Comparison of ENCODE assay signal across 1 cellular context in the genomic region with DNA sequence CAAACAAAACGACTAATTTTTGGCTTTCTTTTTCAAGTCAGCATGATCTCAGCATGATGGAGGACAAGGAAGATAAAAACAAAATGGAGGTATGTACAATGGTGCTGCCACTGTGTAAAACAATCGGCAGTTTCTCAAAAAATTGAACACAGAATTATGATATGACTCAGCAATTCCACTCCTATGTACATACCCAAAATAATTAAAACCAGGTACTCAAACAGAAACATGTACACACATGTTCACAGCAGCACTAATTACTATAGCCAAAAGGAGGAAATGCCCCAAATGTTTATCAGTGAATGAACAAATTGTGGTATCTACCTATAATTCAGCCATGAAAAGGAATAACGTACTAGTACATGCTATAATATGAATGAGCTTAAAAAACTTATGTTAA.
TF ChIP-seq lines count a peak whose summit lies in the region.

No MANE protein-coding gene starts in this region.

TF ChIP-seq in K562, 482 proteins besides CTCF, POLR2A, EP300 and RAD21 (continued from another document):
- TF ChIP-seq, protein P1, sequence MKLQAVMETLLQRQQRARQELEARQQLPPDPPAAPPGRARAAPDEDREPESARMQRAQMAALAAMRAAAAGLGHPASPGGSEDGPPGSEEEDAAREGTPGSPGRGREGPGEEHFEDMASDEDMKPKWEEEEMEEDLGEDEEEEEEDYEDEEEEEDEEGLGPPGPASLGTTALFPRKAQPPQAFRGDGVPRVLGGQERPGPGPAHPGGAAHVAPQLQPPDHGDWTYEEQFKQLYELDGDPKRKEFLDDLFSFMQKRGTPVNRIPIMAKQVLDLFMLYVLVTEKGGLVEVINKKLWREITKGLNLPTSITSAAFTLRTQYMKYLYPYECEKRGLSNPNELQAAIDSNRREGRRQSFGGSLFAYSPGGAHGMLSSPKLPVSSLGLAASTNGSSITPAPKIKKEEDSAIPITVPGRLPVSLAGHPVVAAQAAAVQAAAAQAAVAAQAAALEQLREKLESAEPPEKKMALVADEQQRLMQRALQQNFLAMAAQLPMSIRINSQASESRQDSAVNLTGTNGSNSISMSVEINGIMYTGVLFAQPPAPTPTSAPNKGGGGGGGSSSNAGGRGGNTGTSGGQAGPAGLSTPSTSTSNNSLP (IDR thresholded peaks at IDR 0.05; ENCODE audit: borderline replicate concordance, low read depth, low read length): no peak
- TF ChIP-seq ZNF239 (CRISPR knock-in tag; IDR thresholded peaks at IDR 0.05): no peak
- no peak for TF ChIP-seq ZNF224 (CRISPR knock-in tag; IDR thresholded peaks at IDR 0.05)
- no peak for TF ChIP-seq ZFP36 (IDR thresholded peaks at IDR 0.05; ENCODE audit: low read depth, low read length, partially characterized antibody)
- no peak for TF ChIP-seq SREBF1 (IDR thresholded peaks at IDR 0.05; ENCODE audit: borderline replicate concordance, low read depth, low read length)
- no peak for TF ChIP-seq ZNF174 (CRISPR knock-in tag; IDR thresholded peaks at IDR 0.05)
- TF ChIP-seq ZFP1 (CRISPR knock-in tag; IDR thresholded peaks at IDR 0.05): no peak
- TF ChIP-seq ZBTB33 (CRISPR knock-in tag; IDR thresholded peaks at IDR 0.05): no peak
- TF ChIP-seq ZNF316 (IDR thresholded peaks at IDR 0.05): peak; percentile 89
- TF ChIP-seq CBX5 (IDR thresholded peaks at IDR 0.05; ENCODE audit: borderline replicate concordance, low read depth): no peak
- no peak for TF ChIP-seq ZNF644 (tag; IDR thresholded peaks at IDR 0.05; ENCODE audit: low read depth)
- no peak for TF ChIP-seq PTTG1 (tag; IDR thresholded peaks at IDR 0.05; ENCODE audit: low read depth)
- TF ChIP-seq C11orf30 (IDR thresholded peaks at IDR 0.05; ENCODE audit: low read depth): peak; percentile 67
- peak; percentile 60; the same call in 1 of the 2 replicates for TF ChIP-seq MAFF (IDR thresholded peaks at IDR 0.05; ENCODE audit: low read length)
- TF ChIP-seq PATZ1 (CRISPR knock-in tag; IDR thresholded peaks at IDR 0.05; ENCODE audit: borderline replicate concordance): no peak
- TF ChIP-seq, protein P2, sequence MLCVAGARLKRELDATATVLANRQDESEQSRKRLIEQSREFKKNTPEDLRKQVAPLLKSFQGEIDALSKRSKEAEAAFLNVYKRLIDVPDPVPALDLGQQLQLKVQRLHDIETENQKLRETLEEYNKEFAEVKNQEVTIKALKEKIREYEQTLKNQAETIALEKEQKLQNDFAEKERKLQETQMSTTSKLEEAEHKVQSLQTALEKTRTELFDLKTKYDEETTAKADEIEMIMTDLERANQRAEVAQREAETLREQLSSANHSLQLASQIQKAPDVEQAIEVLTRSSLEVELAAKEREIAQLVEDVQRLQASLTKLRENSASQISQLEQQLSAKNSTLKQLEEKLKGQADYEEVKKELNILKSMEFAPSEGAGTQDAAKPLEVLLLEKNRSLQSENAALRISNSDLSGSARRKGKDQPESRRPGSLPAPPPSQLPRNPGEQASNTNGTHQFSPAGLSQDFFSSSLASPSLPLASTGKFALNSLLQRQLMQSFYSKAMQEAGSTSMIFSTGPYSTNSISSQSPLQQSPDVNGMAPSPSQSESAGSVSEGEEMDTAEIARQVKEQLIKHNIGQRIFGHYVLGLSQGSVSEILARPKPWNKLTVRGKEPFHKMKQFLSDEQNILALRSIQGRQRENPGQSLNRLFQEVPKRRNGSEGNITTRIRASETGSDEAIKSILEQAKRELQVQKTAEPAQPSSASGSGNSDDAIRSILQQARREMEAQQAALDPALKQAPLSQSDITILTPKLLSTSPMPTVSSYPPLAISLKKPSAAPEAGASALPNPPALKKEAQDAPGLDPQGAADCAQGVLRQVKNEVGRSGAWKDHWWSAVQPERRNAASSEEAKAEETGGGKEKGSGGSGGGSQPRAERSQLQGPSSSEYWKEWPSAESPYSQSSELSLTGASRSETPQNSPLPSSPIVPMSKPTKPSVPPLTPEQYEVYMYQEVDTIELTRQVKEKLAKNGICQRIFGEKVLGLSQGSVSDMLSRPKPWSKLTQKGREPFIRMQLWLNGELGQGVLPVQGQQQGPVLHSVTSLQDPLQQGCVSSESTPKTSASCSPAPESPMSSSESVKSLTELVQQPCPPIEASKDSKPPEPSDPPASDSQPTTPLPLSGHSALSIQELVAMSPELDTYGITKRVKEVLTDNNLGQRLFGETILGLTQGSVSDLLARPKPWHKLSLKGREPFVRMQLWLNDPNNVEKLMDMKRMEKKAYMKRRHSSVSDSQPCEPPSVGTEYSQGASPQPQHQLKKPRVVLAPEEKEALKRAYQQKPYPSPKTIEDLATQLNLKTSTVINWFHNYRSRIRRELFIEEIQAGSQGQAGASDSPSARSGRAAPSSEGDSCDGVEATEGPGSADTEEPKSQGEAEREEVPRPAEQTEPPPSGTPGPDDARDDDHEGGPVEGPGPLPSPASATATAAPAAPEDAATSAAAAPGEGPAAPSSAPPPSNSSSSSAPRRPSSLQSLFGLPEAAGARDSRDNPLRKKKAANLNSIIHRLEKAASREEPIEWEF (CRISPR knock-in tag; IDR thresholded peaks at IDR 0.05): no peak
- no peak for TF ChIP-seq ZNF24 (IDR thresholded peaks at IDR 0.05)
- TF ChIP-seq ZNF76 (CRISPR knock-in tag; IDR thresholded peaks at IDR 0.05; ENCODE audit: borderline replicate concordance): no peak
- no peak for TF ChIP-seq TAF7 (tag; IDR thresholded peaks at IDR 0.05)
- TF ChIP-seq, protein P3, sequence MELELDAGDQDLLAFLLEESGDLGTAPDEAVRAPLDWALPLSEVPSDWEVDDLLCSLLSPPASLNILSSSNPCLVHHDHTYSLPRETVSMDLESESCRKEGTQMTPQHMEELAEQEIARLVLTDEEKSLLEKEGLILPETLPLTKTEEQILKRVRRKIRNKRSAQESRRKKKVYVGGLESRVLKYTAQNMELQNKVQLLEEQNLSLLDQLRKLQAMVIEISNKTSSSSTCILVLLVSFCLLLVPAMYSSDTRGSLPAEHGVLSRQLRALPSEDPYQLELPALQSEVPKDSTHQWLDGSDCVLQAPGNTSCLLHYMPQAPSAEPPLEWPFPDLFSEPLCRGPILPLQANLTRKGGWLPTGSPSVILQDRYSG (tag; conservative IDR thresholded peaks at IDR 0.05; ENCODE audit: low read depth): no peak
- peak; percentile 53 for TF ChIP-seq NFE2 (IDR thresholded peaks at IDR 0.05; ENCODE audit: low read depth)
TF ChIP-seq in K562: peak in this region for 7.
